Comparison of ENCODE assay signal across 8 cellular contexts in the genomic region with DNA sequence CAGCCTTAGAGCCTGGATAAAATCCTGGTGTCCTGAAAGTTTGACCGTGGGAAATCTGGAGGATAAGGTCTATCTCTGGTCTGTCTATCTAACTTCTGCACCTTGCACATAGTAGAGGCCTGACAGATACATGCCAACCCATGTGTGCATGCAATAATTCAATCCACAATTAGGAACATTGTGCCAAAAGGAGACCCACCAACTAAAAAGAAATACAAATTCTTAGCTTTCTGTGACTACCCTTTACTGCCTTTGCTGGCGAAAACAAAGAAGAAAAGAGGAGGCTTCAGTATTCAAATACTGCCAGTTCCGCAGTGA. TPM values are rescaled to one million over a fixed set of nuclear protein-coding genes. Genes with fewer than 3 reads are reported as not detected.
DNase-seq lines count a peak whose midpoint lies in the region; ATAC-seq and TF ChIP-seq lines count a peak whose summit lies in the region.

No MANE protein-coding gene starts in this region.

- H3K9me3 ChIP-seq in SJCRH30 (replicated peaks): no peaks in the 10 kb centered on the region

- intact Hi-C loops in sciatic nerve (cut with DNase I): no loop called here

- H3K4me3 ChIP-seq in GM12875 (ENCODE audit: low read depth, low read length) (peak overlapping the region; percentile 87), SJCRH30 (peak overlapping the region; percentile 74), fibroblast of mammary gland (ENCODE audit: control insufficient read depth, low read depth, low read length) (peak overlapping the region; percentile 86)

- TF ChIP-seq CTCF in GM12875 (IDR thresholded peaks at IDR 0.05; ENCODE audit: borderline replicate concordance, insufficient read depth, low read depth, low read length) (no peak), fibroblast of mammary gland (conservative IDR thresholded peaks at IDR 0.05; ENCODE audit: control insufficient read depth, insufficient read depth, low read depth, low read length) (no peak)

- H3K4me1 ChIP-seq in SJCRH30: no peaks in the 10 kb centered on the region

- H3K36me3 ChIP-seq in SJCRH30: no peaks in the 10 kb centered on the region; the same call in 1 of the 2 replicates

- no peaks in the 10 kb centered on the region for H3K27me3 ChIP-seq in SJCRH30

- DNase-seq in SJCRH30 (no peak), fibroblast of mammary gland (ENCODE audit: low read depth) (no peak), sciatic nerve (ENCODE audit: low spot score) (no peak), HuH-7 (ENCODE audit: low spot score) (no peak), cortex of kidney (lab: John Stamatoyannopoulos, UW) (no peak), 8988T (no peak)

- H3K27ac ChIP-seq in SJCRH30: peak overlapping the region; percentile 35

- peak; percentile 8 for ATAC-seq in sciatic nerve
- ATAC-seq in GM19023 (IDR thresholded peaks at IDR 0.05; ENCODE audit: unreplicated experiment): no peak

RNA-seq across cellular contexts. Expression of a gene that starts 0.4 kb away (rescaled TPM):
- total RNA-seq in SJCRH30 (2014; rRNA removed; shearing (Covaris generic)): 11.3 and 14.1 TPM in 2 replicates
- 33.4 TPM for total RNA-seq in sciatic nerve

RNA-seq across cellular contexts. Expression of a gene that starts 44.7 kb away (rescaled TPM):
- total RNA-seq in SJCRH30 (2014; rRNA removed; shearing (Covaris generic)): not detected in 2 replicates
- 1.5 TPM for total RNA-seq in sciatic nerve
